25 cellular contexts compared by ENCODE assay signal in genomic region chr16:67327774-67328173, GRCh38. TPM values are rescaled to one million over a fixed set of nuclear protein-coding genes. Genes with fewer than 3 reads are reported as not detected.
DNase-seq lines count a peak whose midpoint lies in the region; ATAC-seq, FAIRE-seq and TF ChIP-seq lines count a peak whose summit lies in the region.
"Had no signal": no experiment of that assay in that cellular context is flagged by ENCODE, and none has a peak within 500 bp of the region (broad histone marks: within the 10 kb centered on the region; RNA-seq: fewer than 3 reads in every experiment).

No MANE protein-coding gene starts in this region.

- H3K27ac Mint-ChIP-seq in CD8-positive, alpha-beta memory T cell, result peak overlapping the region in 1 of 8 donors; percentile 39
- H3K27ac Mint-ChIP-seq in astrocyte (ENCODE audit: unreplicated experiment) (no peak overlapping the region), memory B cell (no peak overlapping the region)

- H3K4me2 ChIP-seq in astrocyte (ENCODE audit: low read length) (no peak overlapping the region), MM.1S (ENCODE audit: low read depth, low read length) (no peak overlapping the region)

- H3K36me3 ChIP-seq in CD8-positive, alpha-beta memory T cell (ENCODE audit: insufficient read depth, low read length), result no peaks in the 10 kb centered on the region
- no peaks in the 10 kb centered on the region for H3K36me3 ChIP-seq in HEK293 (ENCODE audit: control insufficient read depth in 2 of 2, insufficient read depth in 1 of 2, low read length in 2 of 2)
- H3K36me3 ChIP-seq in astrocyte (ENCODE audit: insufficient read depth, low read length), result no peaks in the 10 kb centered on the region
- no peaks in the 10 kb centered on the region for H3K36me3 ChIP-seq in heart right ventricle
- no peaks in the 10 kb centered on the region for H3K36me3 ChIP-seq in MM.1S (replicated peaks; ENCODE audit: insufficient read depth, low read length)
- H3K36me3 ChIP-seq: ascending aorta; BLaER1 treated with 17β-estradiol and CSF1 and Interleukin-3, amounts not matched to agents 10 nM and 100 nM; HAP-1; SJCRH30; upper lobe of right lung had no signal

- intact Hi-C loops in heart right ventricle (cut with DNase I), result no loop called here

- H3K9me3 Mint-ChIP-seq in CD8-positive, alpha-beta memory T cell, result no peaks in the 10 kb centered on the region
- H3K9me3 Mint-ChIP-seq in astrocyte (ENCODE audit: unreplicated experiment), result no peaks in the 10 kb centered on the region
- peaks cover 2% of the 10 kb centered on the region for H3K9me3 Mint-ChIP-seq in memory B cell
- H3K9me3 Mint-ChIP-seq: activated T-cell treated with anti-CD3 and anti-CD28 coated beads, Interleukin-2, amount 50 U/mL, for 4 hours; central memory CD8-positive, alpha-beta T cell; T-cell had no signal

- H3K27me3 Mint-ChIP-seq in CD8-positive, alpha-beta memory T cell, result peaks cover 10 to 22% of the 10 kb centered on the region in 2 donors
- H3K27me3 Mint-ChIP-seq in astrocyte (ENCODE audit: low read depth, unreplicated experiment) (peaks cover 35% of the 10 kb centered on the region), memory B cell (peaks cover 11% of the 10 kb centered on the region)

- TF ChIP-seq CTCF in HEK293 (tag by site-specific recombination; IDR thresholded peaks at IDR 0.05) (no peak), astrocyte (IDR thresholded peaks at IDR 0.05; ENCODE audit: insufficient read depth, low read depth, low read length) (no peak), heart right ventricle (IDR thresholded peaks at IDR 0.05) (no peak), MM.1S (IDR thresholded peaks at IDR 0.05; ENCODE audit: low read length) (no peak)

- H3K9ac ChIP-seq in astrocyte (ENCODE audit: low read length) (no peak overlapping the region), MM.1S (ENCODE audit: low read length) (no peak overlapping the region)
- H3K9ac ChIP-seq: BLaER1 treated with 17β-estradiol and CSF1 and Interleukin-3, amounts not matched to agents 10 nM and 100 nM had no signal

- peaks cover 9% of the 10 kb centered on the region for H3K4me1 ChIP-seq in CD8-positive, alpha-beta memory T cell (ENCODE audit: insufficient read depth, low read length)
- H3K4me1 ChIP-seq in HEK293 (ENCODE audit: control insufficient read depth, insufficient read depth, low read length) (no peaks in the 10 kb centered on the region), astrocyte (ENCODE audit: insufficient read depth, low read length) (no peaks in the 10 kb centered on the region), heart right ventricle (peaks cover 4 to 24% (median 7%) of the 10 kb centered on the region in 9 donors), MM.1S (ENCODE audit: low read length) (peaks cover 7% of the 10 kb centered on the region; the same call in 1 of the 2 replicates)
- H3K4me1 ChIP-seq: HAP-1, SJCRH30 had no signal

- WGBS in heart right ventricle, 2 donors, result 60 to 61% methylated on average over 3 of the region's 3 CpGs

- DNase-seq in CD8-positive, alpha-beta memory T cell, result no peak
- DNase-seq in astrocyte (ENCODE audit: low read depth) (no peak), memory B cell (ENCODE audit: low spot score in 2 of 2) (no peak), heart right ventricle (no peak), MM.1S (no peak), NCI-H1417 treated with DMSO at 0.1 percent for 48 hours (lab: John Stamatoyannopoulos, UW) (no peak)
- DNase-seq: activated naive CD4-positive, alpha-beta T cell treated with Interleukin-2 at 50 U/mL for 16 hours; activated T-cell treated with anti-CD3 and anti-CD28 coated beads, Interleukin-2, amount 50 U/mL, for 4 hours; effector memory CD4-positive, alpha-beta T cell; KG1; NCI-H1092; NCI-H2029 treated with DMSO at 0.1 percent for 48 hours; NCI-H345; SJCRH30; stimulated activated CD4-positive, alpha-beta T cell treated with anti-CD3 and anti-CD28 coated beads, Interleukin-4, amount 100 ng/mL, for 4 hours; T-cell; upper lobe of right lung had no signal

- H4K20me1 ChIP-seq in astrocyte (ENCODE audit: insufficient read depth, low read length) (no peaks in the 10 kb centered on the region), MM.1S (ENCODE audit: insufficient read depth, low read length) (no peaks in the 10 kb centered on the region)
- H4K20me1 ChIP-seq: BLaER1 treated with 17β-estradiol and CSF1 and Interleukin-3, amounts not matched to agents 10 nM and 100 nM had no signal

- peaks cover 4% of the 10 kb centered on the region for H3K27me3 ChIP-seq in CD8-positive, alpha-beta memory T cell (ENCODE audit: insufficient read depth, low read length, poor library complexity, severe bottlenecking)
- H3K27me3 ChIP-seq in astrocyte (ENCODE audit: insufficient read depth, low read length), result peaks cover 25% of the 10 kb centered on the region
- peaks cover 0 to 46% (median 16%) of the 10 kb centered on the region in 7 donors for H3K27me3 ChIP-seq in heart right ventricle
- 0 out of 2 replicates have a peak, but pooled peaks cover 5% of the 10 kb centered on the region for H3K27me3 ChIP-seq in MM.1S (replicated peaks; ENCODE audit: insufficient read depth, low read length)
- H3K27me3 ChIP-seq: ascending aorta; BLaER1 treated with 17β-estradiol and CSF1 and Interleukin-3, amounts not matched to agents 10 nM and 100 nM; SJCRH30 had no signal

- H3K27ac ChIP-seq in CD8-positive, alpha-beta memory T cell (ENCODE audit: low read depth, low read length), result no peak overlapping the region
- H3K27ac ChIP-seq in HEK293 (ENCODE audit: extremely low read depth, low read depth, low read length), result no peak overlapping the region
- H3K27ac ChIP-seq in astrocyte (ENCODE audit: low read depth, low read length), result no peak overlapping the region
- H3K27ac ChIP-seq in heart right ventricle, result no peak overlapping the region
- no peak overlapping the region for H3K27ac ChIP-seq in MM.1S (ENCODE audit: low read length)
- H3K27ac ChIP-seq: ascending aorta; BLaER1 treated with 17β-estradiol and CSF1 and Interleukin-3, amounts not matched to agents 10 nM and 100 nM; SJCRH30 had no signal

- H3K36me3 Mint-ChIP-seq in CD8-positive, alpha-beta memory T cell, result no peaks in the 10 kb centered on the region
- no peaks in the 10 kb centered on the region for H3K36me3 Mint-ChIP-seq in astrocyte (ENCODE audit: low read depth, unreplicated experiment)
- H3K36me3 Mint-ChIP-seq in memory B cell, result peaks cover 1% of the 10 kb centered on the region
- H3K36me3 Mint-ChIP-seq: T-cell had no signal

- H2AFZ ChIP-seq in astrocyte (ENCODE audit: low read depth, low read length), result peak overlapping the region; percentile 18
- H2AFZ ChIP-seq in MM.1S (ENCODE audit: low read length), result no peak overlapping the region

- peaks cover 5% of the 10 kb centered on the region; the same call in 1 of the 2 replicates for H3F3A ChIP-seq in MM.1S (ENCODE audit: insufficient read depth, low read length)

- CTCF ChIA-PET in CD8-positive, alpha-beta memory T cell (lab: Charles Lee), result interaction anchor here (0.6 to 1.2 kb wide), 2 partner anchors 35 to 100 kb away, joined by 3 read pairs; no protein-coding TSS in a partner anchor
- CTCF ChIA-PET in HEK293 (lab: Yijun Ruan, JAX), result interaction anchor here (0.7 to 2.6 kb wide), 18 partner anchors 8 to 315 kb away, joined by 3 to 18 read pairs (median 5); partner anchors contain the start of gene ZDHHC1

- peak overlapping the region in 5 of 7 donors; percentile 6 to 42 (median 23) for H3K4me3 Mint-ChIP-seq in CD8-positive, alpha-beta memory T cell
- no peak overlapping the region for H3K4me3 Mint-ChIP-seq in astrocyte (ENCODE audit: unreplicated experiment)
- peak overlapping the region; percentile 39 for H3K4me3 Mint-ChIP-seq in memory B cell
- H3K4me3 Mint-ChIP-seq: activated T-cell treated with anti-CD3 and anti-CD28 coated beads, Interleukin-2, amount 50 U/mL, for 4 hours had no signal

- no peak overlapping the region for H3K4me3 ChIP-seq in CD8-positive, alpha-beta memory T cell (ENCODE audit: low read length)
- H3K4me3 ChIP-seq in HEK293 (ENCODE audit: low read depth, low read length) (no peak overlapping the region), astrocyte (ENCODE audit: insufficient read depth, low read depth, low read length) (no peak overlapping the region), heart right ventricle (no peak overlapping the region), MM.1S (ENCODE audit: low read length) (no peak overlapping the region)
- H3K4me3 ChIP-seq: ascending aorta; BLaER1 treated with 17β-estradiol and CSF1 and Interleukin-3, amounts not matched to agents 10 nM and 100 nM; HAP-1; SJCRH30 had no signal

- no peaks in the 10 kb centered on the region for H3K9me2 ChIP-seq in MM.1S (replicated peaks; ENCODE audit: insufficient read depth, low read length)

- no peaks in the 10 kb centered on the region for H3K9me3 ChIP-seq in CD8-positive, alpha-beta memory T cell (ENCODE audit: low read length)
- no peaks in the 10 kb centered on the region for H3K9me3 ChIP-seq in HEK293 (ENCODE audit: control insufficient read depth, insufficient read depth, low read depth, low read length)
- no peaks in the 10 kb centered on the region for H3K9me3 ChIP-seq in astrocyte (ENCODE audit: insufficient read depth, low read depth, low read length)
- no peaks in the 10 kb centered on the region for H3K9me3 ChIP-seq in heart right ventricle
- H3K9me3 ChIP-seq in MM.1S (replicated peaks; ENCODE audit: insufficient read depth, low read length), result no peaks in the 10 kb centered on the region
- H3K9me3 ChIP-seq: ascending aorta, HAP-1, SJCRH30, upper lobe of right lung had no signal

- POLR2A ChIA-PET in CD8-positive, alpha-beta memory T cell (lab: Charles Lee), result interaction anchor here (0.6 kb wide), 1 partner anchor 1954 kb away, joined by 5 read pairs; no protein-coding TSS in a partner anchor
- POLR2A ChIA-PET in HEK293 (lab: Yijun Ruan, JAX), result no interaction called here

- no peaks in the 10 kb centered on the region for H3K79me2 ChIP-seq in astrocyte (ENCODE audit: insufficient read depth, low read length)
- H3K79me2 ChIP-seq in MM.1S (ENCODE audit: low read length), result no peaks in the 10 kb centered on the region

- peaks cover 13 to 15% (median 15%) of the 10 kb centered on the region in 3 donors for H3K4me1 Mint-ChIP-seq in CD8-positive, alpha-beta memory T cell
- no peaks in the 10 kb centered on the region for H3K4me1 Mint-ChIP-seq in astrocyte (ENCODE audit: low read depth, unreplicated experiment)
- peaks cover 26% of the 10 kb centered on the region for H3K4me1 Mint-ChIP-seq in memory B cell

- no peak for FAIRE-seq in astrocyte (lab: Jason Lieb, UNC)
- FAIRE-seq: TTC549 had no signal

- ATAC-seq in memory B cell (ENCODE audit: low read depth), result no peak
- no peak for ATAC-seq in heart right ventricle
- ATAC-seq in HG02610 (IDR thresholded peaks at IDR 0.05; ENCODE audit: unreplicated experiment), result no peak
- ATAC-seq: activated T-cell treated with anti-CD3 and anti-CD28 coated beads, Interleukin-2, amount 50 U/mL, for 4 hours; T-cell; upper lobe of right lung had no signal

RNA-seq across cellular contexts. Expression of gene LRRC36, which starts 1.2 kb away (rescaled TPM):
- under 1 TPM; 0.28 to 0.31 TPM for total RNA-seq in CD8-positive, alpha-beta memory T cell
- polyA plus RNA-seq in CD8-positive, alpha-beta memory T cell, result not detected
- total RNA-seq in astrocyte (not detected in 2 replicates), heart right ventricle (under 1 TPM in 1 of 10 donors, not detected in 9; 0.26 TPM)
- polyA plus RNA-seq in heart right ventricle, result under 1 TPM; 0.42 to 0.88 TPM
- total RNA-seq: activated T-cell treated with anti-CD3 and anti-CD28 coated beads, Interleukin-2, amount 50 U/mL, for 4 hours; ascending aorta; SJCRH30; T-cell had no signal

RNA-seq across cellular contexts. Expression of gene KCTD19, which starts 1.2 kb away (rescaled TPM):
- 1 to 10 TPM in 1 of 2 experiments, under 1 TPM in 1; 0.71 to 1.4 TPM for total RNA-seq in CD8-positive, alpha-beta memory T cell
- polyA plus RNA-seq in CD8-positive, alpha-beta memory T cell, result not detected
- total RNA-seq in astrocyte (not detected in 2 replicates), heart right ventricle (not detected)
- polyA plus RNA-seq in heart right ventricle, result under 1 TPM; 0.01 to 0.22 TPM
- total RNA-seq: ascending aorta, T-cell had no signal
- polyA plus RNA-seq: fibroblast of lung had no signal

RNA-seq across cellular contexts. Expression of gene PLEKHG4, which starts 48.4 kb away (rescaled TPM):
- total RNA-seq in CD8-positive, alpha-beta memory T cell, result 10 to 100 TPM; 25.3 to 29.3 TPM
- 1.6 TPM for polyA plus RNA-seq in CD8-positive, alpha-beta memory T cell
- total RNA-seq in astrocyte (1.8 and 2.4 TPM in 2 replicates), heart right ventricle (1 to 10 TPM in 4 of 10 donors, under 1 TPM in 6; 0.25 to 2.5 (median 0.61) TPM)
- polyA plus RNA-seq in heart right ventricle, result 1 to 10 TPM; 1.3 to 2.9 TPM
- total RNA-seq: SJCRH30 had no signal
